Comparison of ENCODE assay signal across 8 cellular contexts in the genomic region with DNA sequence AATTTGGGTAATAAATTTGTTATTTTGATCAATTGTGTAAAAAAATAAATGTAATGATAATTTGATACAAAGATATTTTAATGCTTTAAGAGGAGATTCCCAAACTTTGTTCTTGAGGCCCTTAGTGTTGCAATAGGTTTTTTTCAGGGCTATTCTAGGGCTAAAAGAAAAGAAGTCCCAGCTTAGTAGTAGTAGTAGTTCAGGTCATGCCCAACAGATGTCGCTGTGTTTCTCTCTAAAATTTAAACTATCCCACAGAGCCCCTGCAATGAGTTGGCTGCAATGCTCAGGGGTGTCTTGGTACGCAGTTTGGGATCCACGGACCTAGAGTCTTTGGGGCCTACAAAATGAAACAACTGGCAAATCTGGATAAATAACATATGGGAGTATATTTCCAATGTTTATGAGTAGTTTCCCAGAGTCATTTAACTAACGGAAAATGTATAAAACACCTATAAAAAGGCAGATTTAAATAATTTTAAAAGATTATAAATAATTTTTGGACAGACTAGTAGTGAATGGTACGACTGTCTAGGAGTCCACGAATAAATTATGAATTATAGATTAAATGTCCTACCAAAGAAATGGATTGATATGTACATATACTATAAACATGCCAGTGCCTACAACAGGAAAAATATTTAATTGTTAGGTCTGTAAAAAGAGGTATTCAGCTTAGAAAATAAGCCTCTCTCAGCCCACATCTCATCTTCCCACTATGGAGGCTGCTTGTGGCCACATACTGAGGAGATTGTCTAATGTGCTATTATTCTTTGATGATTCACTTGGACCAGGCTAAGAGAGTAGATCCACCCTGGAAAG.
DNase-seq lines count a peak whose midpoint lies in the region; ATAC-seq and TF ChIP-seq lines count a peak whose summit lies in the region.

No MANE protein-coding gene starts in this region.

- no peaks in the 10 kb centered on the region for H3K27me3 ChIP-seq in MM.1S (replicated peaks; ENCODE audit: insufficient read depth, low read length)
- H3K27me3 ChIP-seq in SU-DHL-6 (ENCODE audit: low read length): no peaks in the 10 kb centered on the region

- peaks cover 18% of the 10 kb centered on the region for H3K9me3 Mint-ChIP-seq in nephron progenitor cell

- DNase-seq in COLO668 (lab: John Stamatoyannopoulos, UW; ENCODE audit: unreplicated experiment): peak; percentile 43
- DNase-seq in MM.1S: peak; percentile 31
- DNase-seq in erythroblast (lab: John Stamatoyannopoulos, UW): peak; percentile 56 to 70
- peak; percentile 57 for DNase-seq in nephron progenitor cell
- no peak for DNase-seq in DMS79 (lab: John Stamatoyannopoulos, UW)

- H3F3A ChIP-seq in MM.1S (ENCODE audit: insufficient read depth, low read length) (no peaks in the 10 kb centered on the region), SU-DHL-6 (ENCODE audit: insufficient read depth) (no peaks in the 10 kb centered on the region)

- H3K9ac ChIP-seq in MM.1S (ENCODE audit: low read length): no peak overlapping the region
- H3K9ac ChIP-seq in SU-DHL-6 (ENCODE audit: low read length): no peak overlapping the region

- no peaks in the 10 kb centered on the region for H3K36me3 ChIP-seq in MM.1S (replicated peaks; ENCODE audit: insufficient read depth, low read length)
- H3K36me3 ChIP-seq in SU-DHL-6 (ENCODE audit: low read length): no peaks in the 10 kb centered on the region

- H3K4me1 ChIP-seq in MM.1S (ENCODE audit: low read length): no peaks in the 10 kb centered on the region

- no peak overlapping the region for H2AFZ ChIP-seq in MM.1S (ENCODE audit: low read length)
- H2AFZ ChIP-seq in SU-DHL-6 (ENCODE audit: low read depth, low read length, severe bottlenecking): no peak overlapping the region

- peaks cover 35% of the 10 kb centered on the region for H3K36me3 Mint-ChIP-seq in nephron progenitor cell (ENCODE audit: low read depth)

- H3K27ac Mint-ChIP-seq in nephron progenitor cell: no peak overlapping the region

- no peaks in the 10 kb centered on the region for H3K9me2 ChIP-seq in MM.1S (replicated peaks; ENCODE audit: insufficient read depth, low read length)
- no peaks in the 10 kb centered on the region for H3K9me2 ChIP-seq in SU-DHL-6 (replicated peaks; ENCODE audit: insufficient read depth, low read length)

- no peaks in the 10 kb centered on the region for H3K79me2 ChIP-seq in MM.1S (ENCODE audit: low read length)
- no peaks in the 10 kb centered on the region for H3K79me2 ChIP-seq in SU-DHL-6 (ENCODE audit: insufficient read depth, low read length)

- H3K4me3 ChIP-seq in MM.1S (ENCODE audit: low read length) (no peak overlapping the region), SU-DHL-6 (ENCODE audit: insufficient read depth, low read length, poor library complexity, severe bottlenecking) (no peak overlapping the region)

- H3K9me3 ChIP-seq in MM.1S (replicated peaks; ENCODE audit: insufficient read depth, low read length) (no peaks in the 10 kb centered on the region), SU-DHL-6 (ENCODE audit: insufficient read depth, low read length) (no peaks in the 10 kb centered on the region)

- no peak for TF ChIP-seq POLR2A in erythroblast (IDR thresholded peaks at IDR 0.05; ENCODE audit: low read length)

- ATAC-seq in GM18867 (IDR thresholded peaks at IDR 0.05; ENCODE audit: unreplicated experiment): peak; percentile 69
- no peak for ATAC-seq in GM18870 (IDR thresholded peaks at IDR 0.05; ENCODE audit: unreplicated experiment)

- H3K27ac ChIP-seq in MM.1S (ENCODE audit: low read length) (no peak overlapping the region), SU-DHL-6 (ENCODE audit: low read depth, low read length) (no peak overlapping the region)

- H3K4me3 Mint-ChIP-seq in nephron progenitor cell: no peak overlapping the region

- H3K27me3 Mint-ChIP-seq in nephron progenitor cell (ENCODE audit: low read depth, poor library complexity): peaks cover 3% of the 10 kb centered on the region

- H4K20me1 ChIP-seq in MM.1S (ENCODE audit: insufficient read depth, low read length): no peaks in the 10 kb centered on the region
- no peaks in the 10 kb centered on the region for H4K20me1 ChIP-seq in SU-DHL-6 (ENCODE audit: low read depth, low read length)

- no peaks in the 10 kb centered on the region for H3K4me1 Mint-ChIP-seq in nephron progenitor cell

- H3K4me2 ChIP-seq in MM.1S (ENCODE audit: low read depth, low read length) (no peak overlapping the region), SU-DHL-6 (ENCODE audit: low read depth, low read length, poor library complexity, severe bottlenecking) (no peak overlapping the region)

- peak; percentile 45 for TF ChIP-seq CTCF in MM.1S (IDR thresholded peaks at IDR 0.05; ENCODE audit: low read length)
- TF ChIP-seq CTCF in SU-DHL-6 (IDR thresholded peaks at IDR 0.05; ENCODE audit: insufficient read depth, low read length, poor library complexity, severe bottlenecking): peak; percentile 66
- peak; percentile 76 for TF ChIP-seq CTCF in nephron progenitor cell (IDR thresholded peaks at IDR 0.05)
